8 cellular contexts compared by ENCODE assay signal in genomic region chr16:87765776-87766484, GRCh38.
DNase-seq lines count a peak whose midpoint lies in the region; ATAC-seq lines count a peak whose summit lies in the region.

TSS of gene KLHDC4 (minus strand) at chr16:87765986. CDS start at chr16:87765890, 96 bp downstream.

- DNase-seq in NCI-H1436 (lab: John Stamatoyannopoulos, UW): peak; percentile 76
- DNase-seq in NCI-H1436 treated with DMSO at 0.1 percent for 48 hours (lab: John Stamatoyannopoulos, UW): no peak
- peak; percentile 79 for DNase-seq in NCI-H226
- DNase-seq in central memory CD4-positive, alpha-beta T cell: peak; percentile 85
- peak; percentile 94 for DNase-seq in islet precursor cell
- peak; percentile 84 for DNase-seq in stimulated activated CD4-positive, alpha-beta T cell treated with anti-CD3 and anti-CD28 coated beads, Interleukin-12 subunit alpha, Interleukin-12 subunit beta, amount 100 ng/mL, for 4 hours

- peak; percentile 89 for ATAC-seq in HG02970 (IDR thresholded peaks at IDR 0.05; ENCODE audit: low FRiP score, unreplicated experiment)
- ATAC-seq in activated CD4-positive, CD25-positive, alpha-beta regulatory T cell treated with anti-CD3 and anti-CD28 coated beads, Interleukin-2, amount 50 U/mL, for 24 hours: peak; percentile 90 to 94
